In the genomic region with DNA sequence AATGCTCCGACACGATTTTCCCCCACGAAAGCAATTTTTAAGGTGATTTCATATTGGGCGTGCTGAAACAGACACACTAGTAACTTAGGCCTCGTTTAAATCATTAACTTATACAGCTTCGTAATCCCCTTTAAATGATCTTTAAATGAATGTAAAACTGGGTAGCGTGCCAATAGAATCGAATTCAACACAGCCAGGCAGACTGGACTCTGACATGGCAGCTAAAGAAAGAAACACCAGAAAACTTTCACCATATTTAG, we compare ENCODE assay signal across 8 cellular contexts. TPM values are rescaled to one million over a fixed set of nuclear protein-coding genes. Genes with fewer than 3 reads are reported as not detected.
DNase-seq lines count a peak whose midpoint lies in the region; ATAC-seq and TF ChIP-seq lines count a peak whose summit lies in the region.

No MANE protein-coding gene starts in this region.

- H3K4me1 ChIP-seq in mesodermal cell (ENCODE audit: control insufficient read depth, insufficient read depth, low read length, poor library complexity, severe bottlenecking) (peaks cover 32% of the 10 kb centered on the region), upper lobe of right lung (peaks cover 41% of the 10 kb centered on the region)

- no peak for TF ChIP-seq CTCF in brain microvascular endothelial cell (IDR thresholded peaks at IDR 0.05; ENCODE audit: low read depth, low read length, missing control alignments)
- TF ChIP-seq CTCF in upper lobe of right lung (IDR thresholded peaks at IDR 0.05), result no peak

- H3K4me3 Mint-ChIP-seq in activated naive CD4-positive, alpha-beta T cell treated with anti-CD3 and anti-CD28 coated beads, Interleukin-2, amount 10 ng/mL, durations not matched to agents 7 days and 5 days, result peak overlapping the region; percentile 76

- peaks cover 26% of the 10 kb centered on the region for H3K36me3 Mint-ChIP-seq in activated naive CD4-positive, alpha-beta T cell treated with anti-CD3 and anti-CD28 coated beads, Interleukin-2, amount 10 ng/mL, durations not matched to agents 7 days and 5 days

- H3K27ac ChIP-seq in brain microvascular endothelial cell (peak overlapping the region; percentile 78), mesodermal cell (ENCODE audit: low read depth, low read length, severe bottlenecking) (peak overlapping the region; percentile 98), upper lobe of right lung (peak overlapping the region; percentile 98)

- peaks cover 11% of the 10 kb centered on the region for H3K9me3 ChIP-seq in mesodermal cell (ENCODE audit: control insufficient read depth, low read length)
- peaks cover 1% of the 10 kb centered on the region for H3K9me3 ChIP-seq in upper lobe of right lung

- in situ Hi-C loops in brain microvascular endothelial cell (cut with HindIII; ENCODE audit: low pct_ligation_motif_present, low sequenced_read_pairs), result no loop called here

- ATAC-seq in upper lobe of right lung, result no peak

- 0% methylated on average over 4 of the region's 8 CpGs; no CpG with 5 or more reads in 1 of the 2 experiments for WGBS in mesodermal cell (ENCODE audit: insufficient coverage in 2 of 2), 2 experiments

- H3K27ac Mint-ChIP-seq in activated naive CD4-positive, alpha-beta T cell treated with anti-CD3 and anti-CD28 coated beads, Interleukin-2, amount 10 ng/mL, durations not matched to agents 7 days and 5 days, result peak overlapping the region; percentile 84

- peaks cover 57% of the 10 kb centered on the region for H3K4me1 Mint-ChIP-seq in activated naive CD4-positive, alpha-beta T cell treated with anti-CD3 and anti-CD28 coated beads, Interleukin-2, amount 10 ng/mL, durations not matched to agents 7 days and 5 days

- DNase-seq in activated naive CD4-positive, alpha-beta T cell treated with anti-CD3 and anti-CD28 coated beads, Interleukin-2, amount 10 ng/mL, durations not matched to agents 7 days and 5 days, result no peak
- no peak for DNase-seq in activated naive CD4-positive, alpha-beta T cell treated with anti-CD3 and anti-CD28 coated beads, Interleukin-2, amount 50 U/mL, for 16 hours
- DNase-seq in brain microvascular endothelial cell, result no peak
- no peak for DNase-seq in upper lobe of right lung
- no peak for DNase-seq in UCSD-AML1 (lab: John Stamatoyannopoulos, UW; ENCODE audit: unreplicated experiment)
- no peak for DNase-seq in cortex of kidney (lab: John Stamatoyannopoulos, UW)
- no peak for DNase-seq in NCI-H524 (lab: John Stamatoyannopoulos, UW)

- H3K4me3 ChIP-seq in brain microvascular endothelial cell (ENCODE audit: low read depth, low read length) (peak overlapping the region; percentile 60), mesodermal cell (ENCODE audit: extremely low read depth, insufficient read depth, low read length, poor library complexity, severe bottlenecking) (peak overlapping the region; percentile 54), upper lobe of right lung (peak overlapping the region; percentile 63)

- CTCF ChIA-PET in activated naive CD4-positive, alpha-beta T cell treated with anti-CD3 and anti-CD28 coated beads, Interleukin-2, amount 10 ng/mL, durations not matched to agents 7 days and 5 days (lab: Charles Lee), result interaction anchor here (4.1 kb wide), 1 partner anchor 135 kb away, joined by 21 read pairs; no protein-coding TSS in a partner anchor

- H3K36me3 ChIP-seq in brain microvascular endothelial cell (replicated peaks) (no peaks in the 10 kb centered on the region), mesodermal cell (ENCODE audit: control insufficient read depth, insufficient read depth, low read length) (peaks cover 20% of the 10 kb centered on the region), upper lobe of right lung (no peaks in the 10 kb centered on the region)

- no peaks in the 10 kb centered on the region for H3K27me3 ChIP-seq in brain microvascular endothelial cell (replicated peaks)
- no peaks in the 10 kb centered on the region for H3K27me3 ChIP-seq in upper lobe of right lung

- intact Hi-C loops in upper lobe of right lung (cut with DNase I), result no loop called here

- peaks cover 45% of the 10 kb centered on the region for H3K27me3 Mint-ChIP-seq in activated naive CD4-positive, alpha-beta T cell treated with anti-CD3 and anti-CD28 coated beads, Interleukin-2, amount 10 ng/mL, durations not matched to agents 7 days and 5 days

- H3K9me3 Mint-ChIP-seq in activated naive CD4-positive, alpha-beta T cell treated with anti-CD3 and anti-CD28 coated beads, Interleukin-2, amount 10 ng/mL, durations not matched to agents 7 days and 5 days, result peaks cover 8% of the 10 kb centered on the region

RNA-seq across cellular contexts. Expression of a gene that starts 2.4 kb away (rescaled TPM):
- polyA plus RNA-seq in mesodermal cell (2013, experiment 1 of 2), result 444 TPM
- 414 TPM for polyA plus RNA-seq in mesodermal cell (2013, experiment 2 of 2)
- total RNA-seq in upper lobe of right lung, result 99.5 TPM
